Comparison of ENCODE assay signal across 11 cellular contexts in genomic region chr2:60883896-60884295, GRCh38. TPM values are rescaled to one million over a fixed set of nuclear protein-coding genes. Genes with fewer than 3 reads are reported as not detected.
DNase-seq lines count a peak whose midpoint lies in the region; ATAC-seq, FAIRE-seq and TF ChIP-seq lines count a peak whose summit lies in the region.
"Had no signal": no experiment of that assay in that cellular context is flagged by ENCODE, and none has a peak within 500 bp of the region (broad histone marks: within the 10 kb centered on the region; RNA-seq: fewer than 3 reads in every experiment).

No MANE protein-coding gene starts in this region.

- no peak overlapping the region for H3K9ac ChIP-seq in HepG2 (ENCODE audit: insufficient read depth, low read depth, low read length)

- H3K27ac Mint-ChIP-seq in activated T-cell treated with anti-CD3 and anti-CD28 coated beads, Interleukin-2, amount 50 U/mL, for 72 hours, result peak overlapping the region; percentile 100
- peak overlapping the region; percentile 97 for H3K27ac Mint-ChIP-seq in activated T-helper 2 cell treated with anti-CD3 and anti-CD28 coated beads, Interferon-gamma antibody, Interleukin-2, Interleukin-4, amounts not matched to agents 10 μg/mL and 5 μg/mL and 100 μg/mL, durations not matched to agents 14 hours and 24 hours and 36 hours

- POLR2A ChIA-PET in HepG2 (lab: Yijun Ruan, JAX), result no interaction called here

- H3K79me2 ChIP-seq in HepG2 (ENCODE audit: insufficient read depth, low read length), result peaks cover 51% of the 10 kb centered on the region

- H3K27me3 ChIP-seq in HepG2 (ENCODE audit: control insufficient read depth in 1 of 2, insufficient read depth in 2 of 2, low read length in 2 of 2), result no peaks in the 10 kb centered on the region; a peak in 1 of 5 replicates
- no peaks in the 10 kb centered on the region for H3K27me3 ChIP-seq in tibial nerve

- H3K4me2 ChIP-seq in HepG2 (ENCODE audit: low read depth, low read length), result peak overlapping the region; percentile 73

- no peaks in the 10 kb centered on the region for H3K27me3 Mint-ChIP-seq in activated T-cell treated with anti-CD3 and anti-CD28 coated beads, Interleukin-2, amount 50 U/mL, for 72 hours (ENCODE audit: low read depth)
- H3K27me3 Mint-ChIP-seq in activated T-helper 2 cell treated with anti-CD3 and anti-CD28 coated beads, Interferon-gamma antibody, Interleukin-2, Interleukin-4, amounts not matched to agents 10 μg/mL and 5 μg/mL and 100 μg/mL, durations not matched to agents 14 hours and 24 hours and 36 hours (ENCODE audit: low read depth), result no peaks in the 10 kb centered on the region

- no peaks in the 10 kb centered on the region for H3K9me3 Mint-ChIP-seq in activated T-cell treated with anti-CD3 and anti-CD28 coated beads, Interleukin-2, amount 50 U/mL, for 72 hours
- peaks cover under 1% of the 10 kb centered on the region for H3K9me3 Mint-ChIP-seq in activated T-helper 2 cell treated with anti-CD3 and anti-CD28 coated beads, Interferon-gamma antibody, Interleukin-2, Interleukin-4, amounts not matched to agents 10 μg/mL and 5 μg/mL and 100 μg/mL, durations not matched to agents 14 hours and 24 hours and 36 hours

- TF ChIP-seq POLR2A in HepG2 (IDR thresholded peaks at IDR 0.05; ENCODE audit: insufficient read depth in 1 of 2, low read depth in 2 of 2, low read length in 2 of 2) (no peak), tibial nerve (IDR thresholded peaks at IDR 0.05) (no peak)

- no peaks in the 10 kb centered on the region for H3K36me3 ChIP-seq in HepG2 (replicated peaks in 1 of 2; ENCODE audit: control insufficient read depth in 1 of 2, insufficient read depth in 2 of 2, low read length in 2 of 2)
- no peaks in the 10 kb centered on the region for H3K36me3 ChIP-seq in tibial nerve

- H3K4me3 ChIP-seq in HepG2 (replicated peaks in 1 of 3; ENCODE audit: insufficient read depth in 1 of 3, low read depth in 2 of 3, low read length in 3 of 3) (peak overlapping the region in 1 of 3 experiments; percentile 94; a peak in 3 of 6 replicates), tibial nerve (peak overlapping the region in 2 of 4 donors; percentile 86 to 96)
- H3K4me3 ChIP-seq: lung had no signal

- peaks cover 21 to 31% of the 10 kb centered on the region in 2 donors for H3K36me3 Mint-ChIP-seq in activated T-cell treated with anti-CD3 and anti-CD28 coated beads, Interleukin-2, amount 50 U/mL, for 72 hours (ENCODE audit: insufficient read depth in 2 of 2)
- H3K36me3 Mint-ChIP-seq in activated T-helper 2 cell treated with anti-CD3 and anti-CD28 coated beads, Interferon-gamma antibody, Interleukin-2, Interleukin-4, amounts not matched to agents 10 μg/mL and 5 μg/mL and 100 μg/mL, durations not matched to agents 14 hours and 24 hours and 36 hours (ENCODE audit: low read depth), result peaks cover 62% of the 10 kb centered on the region

- 78% methylated on average over 2 of the region's 2 CpGs for WGBS in HepG2 (ENCODE audit: low lambda C conversion rate)
- WGBS in tibial nerve, 2 donors, result 66 to 76% methylated on average over 2 of the region's 2 CpGs

- no peak overlapping the region for H2AFZ ChIP-seq in HepG2 (ENCODE audit: low read length)

- no peak for TF ChIP-seq CTCF in HepG2 (CRISPR knock-in tag; IDR thresholded peaks at IDR 0.05)
- TF ChIP-seq CTCF in tibial nerve (IDR thresholded peaks at IDR 0.05), result no peak

- no peak for TF ChIP-seq RAD21 in HepG2 (CRISPR knock-in tag; IDR thresholded peaks at IDR 0.05)

- FAIRE-seq in HepG2 (lab: Jason Lieb, UNC), result no peak

- H3K9me3 ChIP-seq in HepG2 (ENCODE audit: low read length) (no peaks in the 10 kb centered on the region), tibial nerve (no peaks in the 10 kb centered on the region)

- CTCF ChIA-PET in HepG2 (lab: Yijun Ruan, JAX; ENCODE audit: low intra/inter-chr PET ratio, low total read pairs), result no interaction called here

- H3K4me1 ChIP-seq in HepG2 (ENCODE audit: insufficient read depth, low read length), result peaks cover 40% of the 10 kb centered on the region
- peaks cover 0 to 48% (median 10%) of the 10 kb centered on the region in 4 donors for H3K4me1 ChIP-seq in tibial nerve

- peaks cover 48% of the 10 kb centered on the region for H3K4me1 Mint-ChIP-seq in activated T-cell treated with anti-CD3 and anti-CD28 coated beads, Interleukin-2, amount 50 U/mL, for 72 hours (ENCODE audit: low read depth)
- H3K4me1 Mint-ChIP-seq in activated T-helper 2 cell treated with anti-CD3 and anti-CD28 coated beads, Interferon-gamma antibody, Interleukin-2, Interleukin-4, amounts not matched to agents 10 μg/mL and 5 μg/mL and 100 μg/mL, durations not matched to agents 14 hours and 24 hours and 36 hours (ENCODE audit: low read depth), result peaks cover 38% of the 10 kb centered on the region

- no peak for ATAC-seq in activated T-cell treated with anti-CD3 and anti-CD28 coated beads, Interleukin-2, amount 50 U/mL, for 72 hours (replicated peaks in 1 of 2)
- ATAC-seq in HepG2 (no peak), HG02981 (IDR thresholded peaks at IDR 0.05; ENCODE audit: unreplicated experiment) (no peak), HG03571 (IDR thresholded peaks at IDR 0.05; ENCODE audit: unreplicated experiment) (no peak)

- TF ChIP-seq EP300 in HepG2 (IDR thresholded peaks at IDR 0.05; ENCODE audit: low read depth in 2 of 2, low read length in 2 of 2) (no peak), HepG2 (CRISPR knock-in tag; IDR thresholded peaks at IDR 0.05; ENCODE audit: borderline replicate concordance) (no peak), tibial nerve (IDR thresholded peaks at IDR 0.05) (no peak)

- in situ Hi-C loops in HepG2 (cut with HindIII; ENCODE audit: extremely low pct_ligation_motif_present, low pct_unique_long_range_greater_than_20kb), result no loop called here

- H3K4me3 Mint-ChIP-seq in activated T-cell treated with anti-CD3 and anti-CD28 coated beads, Interleukin-2, amount 50 U/mL, for 72 hours, result peak overlapping the region; percentile 100
- H3K4me3 Mint-ChIP-seq in activated T-helper 2 cell treated with anti-CD3 and anti-CD28 coated beads, Interferon-gamma antibody, Interleukin-2, Interleukin-4, amounts not matched to agents 10 μg/mL and 5 μg/mL and 100 μg/mL, durations not matched to agents 14 hours and 24 hours and 36 hours (ENCODE audit: low read depth), result peak overlapping the region; percentile 99

- intact Hi-C loops in activated T-helper 2 cell treated with anti-CD3 and anti-CD28 coated beads, Interferon-gamma antibody, Interleukin-2, Interleukin-4, amounts not matched to agents 10 μg/mL and 5 μg/mL and 100 μg/mL, durations not matched to agents 14 hours and 24 hours and 36 hours (cut with micrococcal nuclease), result loop anchor here (1.0 to 5.0 kb wide), 4 partner anchors 7 to 653 kb away; partner anchors contain the start of genes PAPOLG and XPO1
- intact Hi-C loops in HepG2 (cut with micrococcal nuclease; ENCODE audit: unreplicated experiment), result loop anchor here (5.0 kb wide), 3 partner anchors 77 to 133 kb away; partner anchors contain the start of genes PEX13 and PUS10

- H3K27ac ChIP-seq in HepG2 (ENCODE audit: extremely low read length, insufficient read depth, low read length), result no peak overlapping the region
- H3K27ac ChIP-seq in tibial nerve, result peak overlapping the region in 3 of 4 donors; percentile 96 to 99 (median 99)

- BruUV-seq in HepG2 (replicated peaks; lab: Mats Ljungman, UMichigan), result no TSS peak

- no peak for DNase-seq in activated T-cell treated with anti-CD3 and anti-CD28 coated beads, Interleukin-2, amount 50 U/mL, for 72 hours
- DNase-seq in activated T-cell treated with anti-CD3 and anti-CD28 coated beads, Interleukin-2, amount 50 U/mL, for 1 hour, result no peak
- DNase-seq in activated T-helper 2 cell treated with anti-CD3 and anti-CD28 coated beads, Interferon-gamma antibody, Interleukin-2, Interleukin-4, amounts not matched to agents 10 μg/mL and 5 μg/mL and 100 μg/mL, durations not matched to agents 14 hours and 24 hours and 36 hours (ENCODE audit: low spot score), result no peak
- DNase-seq in HepG2 (ENCODE audit: low spot score), result no peak
- no peak for DNase-seq in tibial nerve (ENCODE audit: low spot score in 2 of 2)
- no peak for DNase-seq in anterior cingulate cortex (lab: John Stamatoyannopoulos, UW)
- DNase-seq: NCI-H1048, T1000 had no signal

- H4K20me1 ChIP-seq in HepG2 (ENCODE audit: insufficient read depth, low read length), result peaks cover 5% of the 10 kb centered on the region

TF ChIP-seq in HepG2, 621 proteins besides CTCF, POLR2A, EP300 and RAD21 (continues in another document):
- TF ChIP-seq JUN (CRISPR knock-in tag; IDR thresholded peaks at IDR 0.05), result no peak

RNA-seq across cellular contexts. Expression of gene REL, which starts 2.5 kb away (rescaled TPM):
- total RNA-seq in activated T-cell treated with anti-CD3 and anti-CD28 coated beads, Interleukin-2, amount 50 U/mL, for 72 hours, result 10 to 100 TPM; 72.6 to 81.0 TPM
- total RNA-seq in activated T-helper 2 cell treated with anti-CD3 and anti-CD28 coated beads, Interferon-gamma antibody, Interleukin-2, Interleukin-4, amounts not matched to agents 10 μg/mL and 5 μg/mL and 100 μg/mL, durations not matched to agents 14 hours and 24 hours and 36 hours, result 118 and 123 TPM in 2 replicates
- 7.0 and 9.7 TPM in 2 replicates for total RNA-seq in HepG2 (2016; rRNA removed; fragmentation: Illumina TruSeq; extraction: Trizol)
- total RNA-seq in HepG2 (2016; cell fraction: cytosol; rRNA removed; fragmentation: Illumina TruSeq; extraction: Trizol; ENCODE audit: low read depth), result 4.0 and 4.1 TPM in 2 replicates
- 6.0 and 9.9 TPM in 2 replicates for total RNA-seq in HepG2 (2016; cell fraction: insoluble cytoplasmic fraction; rRNA removed; fragmentation: Illumina TruSeq; extraction: Trizol)
- 4.8 and 5.3 TPM in 2 replicates for total RNA-seq in HepG2 (2016; cell fraction: membrane; rRNA removed; fragmentation: Illumina TruSeq; extraction: Trizol)
- 10.1 and 10.2 TPM in 2 replicates for total RNA-seq in HepG2 (2016; cell fraction: nucleus; rRNA removed; fragmentation: Illumina TruSeq; extraction: Trizol)
- 3.0 and 3.7 TPM in 2 replicates for polyA plus RNA-seq in HepG2 (2011; rRNA removed)
- polyA plus RNA-seq in HepG2 (2011; cell fraction: cytosol; rRNA removed), result 1.8 and 2.5 TPM in 2 replicates
- 2.2 and 3.7 TPM in 2 replicates for polyA plus RNA-seq in HepG2 (2011; cell fraction: nucleus; rRNA removed)
- polyA plus RNA-seq in HepG2 (2012), result 3.0 and 4.4 TPM in 2 replicates
- 0.14 and 0.18 TPM in 2 replicates for polyA plus RNA-seq in HepG2 (2016; cell fraction: cytosol; fragmentation: Illumina TruSeq; extraction: Trizol; ENCODE audit: low read depth)
- polyA plus RNA-seq in HepG2 (2016; cell fraction: insoluble cytoplasmic fraction; fragmentation: Illumina TruSeq; extraction: Trizol; ENCODE audit: low read depth), result 3.3 and 4.0 TPM in 2 replicates
- 0.37 and 0.39 TPM in 2 replicates for polyA plus RNA-seq in HepG2 (2016; cell fraction: membrane; fragmentation: Illumina TruSeq; extraction: Trizol; ENCODE audit: low read depth)
- 4.8 and 5.2 TPM in 2 replicates for polyA plus RNA-seq in HepG2 (2016; cell fraction: nucleus; fragmentation: Illumina TruSeq; extraction: Trizol; ENCODE audit: insufficient read depth, low read depth)
- polyA minus RNA-seq in HepG2 (2011; rRNA and poly(A)+ RNA removed; ENCODE audit: low replicate concordance), result 5.6 and 13.3 TPM in 2 replicates
- 5.3 and 6.4 TPM in 2 replicates for polyA minus RNA-seq in HepG2 (2011; cell fraction: cytosol; rRNA and poly(A)+ RNA removed)
- 15.6 and 15.7 TPM in 2 replicates for polyA minus RNA-seq in HepG2 (2011; cell fraction: nucleus; rRNA and poly(A)+ RNA removed)
- total RNA-seq in tibial nerve, result 10 to 100 TPM; 10.5 to 17.3 (median 12.7) TPM
